15 cellular contexts compared by ENCODE assay signal in genomic region chr6:44932651-44933091, GRCh38.
DNase-seq lines count a peak whose midpoint lies in the region; ATAC-seq and TF ChIP-seq lines count a peak whose summit lies in the region.
"Had no signal": no experiment of that assay in that cellular context is flagged by ENCODE, and none has a peak within 500 bp of the region (broad histone marks: within the 10 kb centered on the region; RNA-seq: fewer than 3 reads in every experiment).

No MANE protein-coding gene starts in this region.

- H3K27ac ChIP-seq in KMS-11 = peak overlapping the region; percentile 16
- H3K27ac ChIP-seq in osteoblast (ENCODE audit: low read depth, low read length) = no peak overlapping the region
- H3K27ac ChIP-seq: BLaER1 treated with 17β-estradiol and CSF1 and Interleukin-3, amounts not matched to agents 10 nM and 100 nM; WERI-Rb-1 had no signal

- peak overlapping the region; percentile 28; the same call in 1 of the 2 replicates for H3K9ac ChIP-seq in KMS-11
- H3K9ac ChIP-seq: BLaER1 treated with 17β-estradiol and CSF1 and Interleukin-3, amounts not matched to agents 10 nM and 100 nM had no signal

- H3K4me3 ChIP-seq in KMS-11 (IDR thresholded peaks at IDR 0.05; ENCODE audit: insufficient read depth, low read depth, low read length) = no peak overlapping the region
- H3K4me3 ChIP-seq in osteoblast (ENCODE audit: insufficient read depth, low read length) = peak overlapping the region; percentile 16
- no peak overlapping the region for H3K4me3 ChIP-seq in BE2C (ENCODE audit: low read depth, low read length)
- H3K4me3 ChIP-seq: BLaER1 treated with 17β-estradiol and CSF1 and Interleukin-3, amounts not matched to agents 10 nM and 100 nM; mucosa of descending colon had no signal

- TF ChIP-seq CTCF in KMS-11 (conservative IDR thresholded peaks at IDR 0.05; ENCODE audit: low read depth, low read length) (no peak), osteoblast (IDR thresholded peaks at IDR 0.05; ENCODE audit: extremely low read depth, low read depth, low read length) (no peak), BE2C (IDR thresholded peaks at IDR 0.05; ENCODE audit: low read depth, low read length) (no peak)

- H3K9me3 ChIP-seq in osteoblast (ENCODE audit: low read depth, low read length) (no peaks in the 10 kb centered on the region), BE2C (no peaks in the 10 kb centered on the region)
- H3K9me3 ChIP-seq: BLaER1 treated with 17β-estradiol and CSF1 and Interleukin-3, amounts not matched to agents 10 nM and 100 nM; mucosa of descending colon had no signal

- DNase-seq in T-helper 9 cell = peak; percentile 44
- DNase-seq in activated gamma-delta T cell treated with anti-CD3 and anti-CD28 coated beads, Interleukin-2, amount 50 U/mL, for 16 hours (ENCODE audit: low read depth) = peak; percentile 9
- no peak for DNase-seq in osteoblast (ENCODE audit: insufficient read length, low spot score, missing footprints)
- DNase-seq in NCI-H128 (lab: John Stamatoyannopoulos, UW; ENCODE audit: unreplicated experiment) = no peak
- no peak for DNase-seq in GOT3 (lab: John Stamatoyannopoulos, UW)
- DNase-seq in BE2C = no peak
- DNase-seq: aorta, HCEC 1CT, mucosa of descending colon, NCI-H1105 treated with DMSO at 0.1 percent for 48 hours, WERI-Rb-1 had no signal

- H3K36me3 ChIP-seq in KMS-11 (ENCODE audit: insufficient read depth) (no peaks in the 10 kb centered on the region), osteoblast (ENCODE audit: insufficient read depth, low read length) (no peaks in the 10 kb centered on the region), BE2C (no peaks in the 10 kb centered on the region)
- H3K36me3 ChIP-seq: BLaER1 treated with 17β-estradiol and CSF1 and Interleukin-3, amounts not matched to agents 10 nM and 100 nM; WERI-Rb-1 had no signal

- peaks cover 46% of the 10 kb centered on the region for H3K4me1 ChIP-seq in KMS-11 (ENCODE audit: low read depth, poor library complexity, severe bottlenecking)
- no peaks in the 10 kb centered on the region for H3K4me1 ChIP-seq in osteoblast (ENCODE audit: insufficient read depth, low read length)
- H3K4me1 ChIP-seq in BE2C = no peaks in the 10 kb centered on the region
- H3K4me1 ChIP-seq: BLaER1 treated with 17β-estradiol and CSF1 and Interleukin-3, amounts not matched to agents 10 nM and 100 nM had no signal

- no peaks in the 10 kb centered on the region for H3K27me3 ChIP-seq in KMS-11 (ENCODE audit: insufficient read depth, low read depth)
- no peaks in the 10 kb centered on the region for H3K27me3 ChIP-seq in osteoblast (ENCODE audit: insufficient read depth, low read length)
- H3K27me3 ChIP-seq in BE2C = no peaks in the 10 kb centered on the region
- H3K27me3 ChIP-seq: BLaER1 treated with 17β-estradiol and CSF1 and Interleukin-3, amounts not matched to agents 10 nM and 100 nM had no signal

- no peaks in the 10 kb centered on the region for H3K79me2 ChIP-seq in KMS-11 (ENCODE audit: insufficient read depth, low read depth)
- H3K79me2 ChIP-seq in osteoblast (ENCODE audit: insufficient read depth, low read length) = no peaks in the 10 kb centered on the region

- peak overlapping the region; percentile 33 for H3K4me2 ChIP-seq in KMS-11
- H3K4me2 ChIP-seq in osteoblast (ENCODE audit: insufficient read depth, low read length) = peak overlapping the region; percentile 71
- H3K4me2 ChIP-seq: BLaER1 treated with 17β-estradiol and CSF1 and Interleukin-3, amounts not matched to agents 10 nM and 100 nM had no signal

- peak overlapping the region; percentile 41 for H2AFZ ChIP-seq in KMS-11 (ENCODE audit: low read depth)
- H2AFZ ChIP-seq in osteoblast (ENCODE audit: low read length) = peak overlapping the region; percentile 61

- no peak for ATAC-seq in HG02610 (IDR thresholded peaks at IDR 0.05; ENCODE audit: unreplicated experiment)
- ATAC-seq: mucosa of descending colon, Right ventricle myocardium inferior had no signal

- H4K20me1 ChIP-seq in KMS-11 (ENCODE audit: insufficient read depth) (no peaks in the 10 kb centered on the region), osteoblast (ENCODE audit: insufficient read depth, low read length) (no peaks in the 10 kb centered on the region)
- H4K20me1 ChIP-seq: BLaER1 treated with 17β-estradiol and CSF1 and Interleukin-3, amounts not matched to agents 10 nM and 100 nM had no signal

Comparison
In these comparisons a context has a peak if more than half of its experiments do, and no peak if none do; other contexts are left out.
1. DNase-seq: peak in T-helper 9 cell (single experiment) and activated gamma-delta T cell treated with anti-CD3 and anti-CD28 coated beads, Interleukin-2, amount 50 U/mL, for 16 hours (single experiment); none in osteoblast (single experiment), NCI-H128 (single experiment), GOT3 (single experiment) and BE2C (single experiment).